ENCODE assay signal across 17 cellular contexts in genomic region chr3:60890226-60890625, GRCh38.
"Had no signal": no experiment of that assay in that cellular context is flagged by ENCODE, and none has a peak within 500 bp of the region (broad histone marks: within the 10 kb centered on the region; RNA-seq: fewer than 3 reads in every experiment).

No MANE protein-coding gene starts in this region.

- H3K4me3 Mint-ChIP-seq: natural killer cell, neural crest cell, type B pancreatic cell had no signal

- H3K36me3 Mint-ChIP-seq: natural killer cell, type B pancreatic cell had no signal

- H3K4me3 ChIP-seq: coronary artery, mucosa of descending colon, ovary, stomach had no signal

- H3K27me3 ChIP-seq: foreskin keratinocyte, ovary, stomach had no signal

- ATAC-seq: foreskin keratinocyte, left lobe of liver, mucosa of descending colon, natural killer cell, right cardiac atrium had no signal

- H3K4me1 ChIP-seq: foreskin keratinocyte, stomach had no signal

- H3K4me1 Mint-ChIP-seq: natural killer cell had no signal

- H3K27ac ChIP-seq: coronary artery, epithelial cell of prostate, foreskin keratinocyte, ovary, stomach had no signal

- H3K9me3 ChIP-seq: mucosa of descending colon, ovary, stomach had no signal

- H3K36me3 ChIP-seq: ovary, stomach had no signal

- DNase-seq: effector memory CD4-positive, alpha-beta T cell; foreskin keratinocyte; kidney; mucosa of descending colon; natural killer cell; ovary; right cardiac atrium; small intestine; stimulated activated CD4-positive, alpha-beta T cell treated with anti-CD3 and anti-CD28 coated beads, Interleukin-12 subunit alpha, Interleukin-12 subunit beta, amount 100 ng/mL, for 4 hours; stimulated activated naive CD4-positive, alpha-beta T cell; stomach; substantia nigra had no signal

- H3K27ac Mint-ChIP-seq: natural killer cell, type B pancreatic cell had no signal
